ENCODE assay signal across 25 cellular contexts in the genomic region with DNA sequence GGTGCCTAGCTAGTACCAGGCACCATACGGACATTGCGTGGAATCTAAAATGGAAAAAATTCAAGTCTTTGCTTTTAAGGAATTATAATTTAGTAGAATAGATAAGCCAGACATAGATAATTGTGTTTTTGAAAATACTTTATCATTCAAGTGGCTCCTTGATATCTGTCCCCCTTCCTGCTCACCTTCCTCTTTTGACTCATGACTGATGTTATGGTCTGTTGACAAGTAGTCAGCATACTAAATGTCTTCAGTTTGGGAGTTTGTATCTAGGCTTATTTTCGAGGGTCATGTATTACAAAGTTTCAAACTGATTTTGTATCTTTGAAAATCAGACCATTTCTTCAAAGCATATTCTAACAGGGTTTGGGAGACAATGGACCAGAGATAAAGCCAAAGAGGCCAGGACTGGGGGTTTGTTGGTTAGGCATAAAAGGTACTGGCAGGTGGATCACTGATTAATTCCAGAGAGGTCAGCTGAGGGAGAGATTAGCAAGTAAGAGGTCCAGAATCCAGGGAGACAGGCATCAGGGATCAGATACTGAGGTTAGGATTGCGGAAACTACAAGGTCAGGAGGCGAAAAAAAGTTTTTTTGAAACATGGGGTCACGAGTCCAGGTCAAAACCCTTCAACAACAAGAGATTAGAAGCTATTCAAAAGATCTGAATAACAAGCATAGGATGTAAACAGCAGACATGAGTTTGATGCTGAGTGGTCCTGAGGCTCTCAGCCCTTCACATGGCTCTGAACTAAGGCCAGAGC. TPM values are rescaled to one million over a fixed set of nuclear protein-coding genes. Genes with fewer than 3 reads are reported as not detected.
DNase-seq lines count a peak whose midpoint lies in the region; ATAC-seq, FAIRE-seq and TF ChIP-seq lines count a peak whose summit lies in the region.
"Had no signal": no experiment of that assay in that cellular context is flagged by ENCODE, and none has a peak within 500 bp of the region (broad histone marks: within the 10 kb centered on the region; RNA-seq: fewer than 3 reads in every experiment).

No MANE protein-coding gene starts in this region.

- no peaks in the 10 kb centered on the region for H3K36me3 Mint-ChIP-seq in nephron progenitor cell (ENCODE audit: low read depth)
- H3K36me3 Mint-ChIP-seq in activated CD4-positive, alpha-beta T cell treated with anti-CD3 and anti-CD28 coated beads, Interleukin-2, amount 10 ng/mL, durations not matched to agents 24 days and 14 days (ENCODE audit: low read depth): no peaks in the 10 kb centered on the region
- H3K36me3 Mint-ChIP-seq: activated naive CD4-positive, alpha-beta T cell treated with anti-CD3 and anti-CD28 coated beads, Interleukin-2, amount 50 U/mL, for 24 hours; CD8-positive, alpha-beta T cell had no signal

- H3K27me3 Mint-ChIP-seq in nephron progenitor cell (ENCODE audit: low read depth, poor library complexity): no peaks in the 10 kb centered on the region
- no peaks in the 10 kb centered on the region for H3K27me3 Mint-ChIP-seq in activated CD4-positive, alpha-beta T cell treated with anti-CD3 and anti-CD28 coated beads, Interleukin-2, amount 10 ng/mL, durations not matched to agents 24 days and 14 days
- H3K27me3 Mint-ChIP-seq: activated CD4-positive, alpha-beta T cell treated with anti-CD3 and anti-CD28 coated beads for 36 hours; central memory CD8-positive, alpha-beta T cell had no signal

- peak; percentile 21 for FAIRE-seq in D721Med (lab: Jason Lieb, UNC)
- FAIRE-seq: HTR-8/SVneo had no signal

- H3K9ac ChIP-seq in OCI-LY1 (ENCODE audit: low read length): peak overlapping the region; percentile 43; the same call in 1 of the 2 replicates

- no peaks in the 10 kb centered on the region for H3F3A ChIP-seq in OCI-LY1 (ENCODE audit: insufficient read depth, low read length)

- H3K9me3 Mint-ChIP-seq in nephron progenitor cell: peaks cover 11% of the 10 kb centered on the region
- no peaks in the 10 kb centered on the region for H3K9me3 Mint-ChIP-seq in activated CD4-positive, alpha-beta T cell treated with anti-CD3 and anti-CD28 coated beads, Interleukin-2, amount 10 ng/mL, durations not matched to agents 24 days and 14 days
- H3K9me3 Mint-ChIP-seq: activated naive CD4-positive, alpha-beta T cell treated with anti-CD3 and anti-CD28 coated beads, Interleukin-2, amount 50 U/mL, for 24 hours; activated T-helper 1 cell treated with anti-CD3 and anti-CD28 coated beads, Interleukin-12 subunit alpha, Interleukin-12 subunit beta, Interleukin-2, Interleukin-4 antibody, amounts not matched to agents 30 ng/mL and 10 ng/mL and 1 ng/mL, durations not matched to agents 14 hours and 24 hours and 36 hours had no signal

- peaks cover 68% of the 10 kb centered on the region for H3K4me1 ChIP-seq in OCI-LY1 (ENCODE audit: insufficient read depth, low read length, severe bottlenecking)
- no peaks in the 10 kb centered on the region for H3K4me1 ChIP-seq in hepatocyte (ENCODE audit: insufficient read depth)
- no peaks in the 10 kb centered on the region for H3K4me1 ChIP-seq in upper lobe of left lung
- H3K4me1 ChIP-seq: ascending aorta, foreskin keratinocyte had no signal

- intact Hi-C loops in activated CD4-positive, alpha-beta T cell treated with anti-CD3 and anti-CD28 coated beads, Interleukin-2, amount 10 ng/mL, durations not matched to agents 24 days and 14 days (cut with micrococcal nuclease): no loop called here

- H3K27ac ChIP-seq in OCI-LY1 (ENCODE audit: low read depth, low read length, poor library complexity, severe bottlenecking) (peak overlapping the region; percentile 90), hepatocyte (no peak overlapping the region), upper lobe of left lung (no peak overlapping the region)
- H3K27ac ChIP-seq: ascending aorta, foreskin keratinocyte, ovary had no signal

- ATAC-seq in GM18909 (IDR thresholded peaks at IDR 0.05; ENCODE audit: poor library complexity, unreplicated experiment) (peak; percentile 33), upper lobe of left lung (ENCODE audit: low FRiP score in 2 of 2) (no peak)
- ATAC-seq: activated CD4-positive, alpha-beta T cell treated with anti-CD3 and anti-CD28 coated beads for 36 hours; CD8-positive, alpha-beta T cell; foreskin keratinocyte had no signal

- H2AFZ ChIP-seq in OCI-LY1 (ENCODE audit: low read length) (peak overlapping the region; percentile 73), hepatocyte (no peak overlapping the region)

- peak overlapping the region; percentile 47 for H3K4me3 Mint-ChIP-seq in nephron progenitor cell
- H3K4me3 Mint-ChIP-seq in activated CD4-positive, alpha-beta T cell treated with anti-CD3 and anti-CD28 coated beads, Interleukin-2, amount 10 ng/mL, durations not matched to agents 24 days and 14 days: no peak overlapping the region
- H3K4me3 Mint-ChIP-seq: activated CD4-positive, alpha-beta T cell treated with anti-CD3 and anti-CD28 coated beads for 36 hours; activated naive CD4-positive, alpha-beta T cell treated with anti-CD3 and anti-CD28 coated beads, Interleukin-2, amount 50 U/mL, for 24 hours; activated T-helper 1 cell treated with anti-CD3 and anti-CD28 coated beads, Interleukin-12 subunit alpha, Interleukin-12 subunit beta, Interleukin-2, Interleukin-4 antibody, amounts not matched to agents 30 ng/mL and 10 ng/mL and 1 ng/mL, durations not matched to agents 14 hours and 24 hours and 36 hours; CD8-positive, alpha-beta T cell; central memory CD8-positive, alpha-beta T cell had no signal

- peak overlapping the region; percentile 73 for H3K4me2 ChIP-seq in OCI-LY1 (ENCODE audit: low read length)
- H3K4me2 ChIP-seq in hepatocyte: no peak overlapping the region

- no peak for TF ChIP-seq EP300 in upper lobe of left lung (IDR thresholded peaks at IDR 0.05)

- H3K9me3 ChIP-seq in OCI-LY1 (ENCODE audit: low read length): no peaks in the 10 kb centered on the region
- no peaks in the 10 kb centered on the region for H3K9me3 ChIP-seq in hepatocyte (ENCODE audit: low read depth)
- no peaks in the 10 kb centered on the region for H3K9me3 ChIP-seq in upper lobe of left lung
- H3K9me3 ChIP-seq: ascending aorta had no signal

- H3K4me3 ChIP-seq in OCI-LY1 (ENCODE audit: low read depth, low read length, poor library complexity, severe bottlenecking) (peak overlapping the region; percentile 42), hepatocyte (no peak overlapping the region), upper lobe of left lung (no peak overlapping the region)
- H3K4me3 ChIP-seq: ascending aorta, ovary had no signal

- no peaks in the 10 kb centered on the region for H3K79me2 ChIP-seq in OCI-LY1 (ENCODE audit: insufficient read depth, low read length)
- H3K79me2 ChIP-seq in hepatocyte: no peaks in the 10 kb centered on the region

- TF ChIP-seq CTCF in D721Med (IDR thresholded peaks at IDR 0.05; ENCODE audit: insufficient read depth, missing control alignments): no peak
- TF ChIP-seq CTCF in OCI-LY1 (IDR thresholded peaks at IDR 0.05; ENCODE audit: low read length): no peak
- no peak for TF ChIP-seq CTCF in nephron progenitor cell (IDR thresholded peaks at IDR 0.05)
- no peak for TF ChIP-seq CTCF in hepatocyte (IDR thresholded peaks at IDR 0.05; ENCODE audit: poor library complexity)
- TF ChIP-seq CTCF in upper lobe of left lung (IDR thresholded peaks at IDR 0.05): no peak

- peaks cover 62% of the 10 kb centered on the region for H3K4me1 Mint-ChIP-seq in nephron progenitor cell
- H3K4me1 Mint-ChIP-seq in activated CD4-positive, alpha-beta T cell treated with anti-CD3 and anti-CD28 coated beads, Interleukin-2, amount 10 ng/mL, durations not matched to agents 24 days and 14 days: no peaks in the 10 kb centered on the region
- H3K4me1 Mint-ChIP-seq: activated CD4-positive, alpha-beta T cell treated with anti-CD3 and anti-CD28 coated beads for 36 hours; activated naive CD4-positive, alpha-beta T cell treated with anti-CD3 and anti-CD28 coated beads, Interleukin-2, amount 50 U/mL, for 24 hours; central memory CD8-positive, alpha-beta T cell had no signal

- H4K20me1 ChIP-seq in OCI-LY1 (ENCODE audit: insufficient read depth, low read length) (no peaks in the 10 kb centered on the region), hepatocyte (ENCODE audit: insufficient read depth, poor library complexity, severe bottlenecking) (no peaks in the 10 kb centered on the region)

- H3K27me3 ChIP-seq in OCI-LY1 (ENCODE audit: insufficient read depth, low read length) (no peaks in the 10 kb centered on the region), hepatocyte (no peaks in the 10 kb centered on the region), upper lobe of left lung (no peaks in the 10 kb centered on the region)
- H3K27me3 ChIP-seq: ascending aorta, foreskin keratinocyte, ovary had no signal

- WGBS in hepatocyte (ENCODE audit: low lambda C conversion rate, missing lambda C conversion rate): 75% methylated on average over 6 of the region's 6 CpGs
- 76 to 82% methylated on average over 6 of the region's 6 CpGs for WGBS in upper lobe of left lung, 2 donors

- H3K9me2 ChIP-seq in OCI-LY1 (ENCODE audit: low read depth, low read length): no peaks in the 10 kb centered on the region
- H3K9me2 ChIP-seq in hepatocyte (replicated peaks; ENCODE audit: insufficient read depth): no peaks in the 10 kb centered on the region

- H3K27ac Mint-ChIP-seq in nephron progenitor cell: peak overlapping the region; percentile 99
- H3K27ac Mint-ChIP-seq in activated CD4-positive, alpha-beta T cell treated with anti-CD3 and anti-CD28 coated beads, Interleukin-2, amount 10 ng/mL, durations not matched to agents 24 days and 14 days: no peak overlapping the region
- H3K27ac Mint-ChIP-seq: activated CD4-positive, alpha-beta T cell treated with anti-CD3 and anti-CD28 coated beads for 36 hours; activated naive CD4-positive, alpha-beta T cell treated with anti-CD3 and anti-CD28 coated beads, Interleukin-2, amount 50 U/mL, for 24 hours; activated T-helper 1 cell treated with anti-CD3 and anti-CD28 coated beads, Interleukin-12 subunit alpha, Interleukin-12 subunit beta, Interleukin-2, Interleukin-4 antibody, amounts not matched to agents 30 ng/mL and 10 ng/mL and 1 ng/mL, durations not matched to agents 14 hours and 24 hours and 36 hours; CD8-positive, alpha-beta T cell had no signal

- no peak for TF ChIP-seq POLR2A in upper lobe of left lung (IDR thresholded peaks at IDR 0.05)

- H3K36me3 ChIP-seq in OCI-LY1 (ENCODE audit: insufficient read depth, low read length): no peaks in the 10 kb centered on the region
- no peaks in the 10 kb centered on the region for H3K36me3 ChIP-seq in hepatocyte (replicated peaks; ENCODE audit: insufficient read depth, low read depth)
- H3K36me3 ChIP-seq in upper lobe of left lung: no peaks in the 10 kb centered on the region
- H3K36me3 ChIP-seq: ascending aorta, ovary had no signal

- DNase-seq in D721Med (ENCODE audit: insufficient read length, low spot score) (no peak), nephron progenitor cell (no peak), hepatocyte (ENCODE audit: low spot score) (no peak), upper lobe of left lung (no peak)
- DNase-seq in activated CD4-positive, alpha-beta T cell treated with anti-CD3 and anti-CD28 coated beads, Interleukin-2, amount 10 ng/mL, durations not matched to agents 24 days and 14 days: no peak
- DNase-seq in stimulated activated CD8-positive, alpha-beta memory T cell treated with anti-CD3 and anti-CD28 coated beads, Interleukin-4, amount 100 ng/mL, for 48 hours: no peak
- DNase-seq: activated CD4-positive, alpha-beta T cell treated with anti-CD3 and anti-CD28 coated beads for 36 hours; CD8-positive, alpha-beta T cell; erythroblast; foreskin keratinocyte; NCI-H1092 treated with DMSO at 0.1 percent for 48 hours; ovary; Right ventricle myocardium superior; stimulated activated naive CD4-positive, alpha-beta T cell; SW 1271 had no signal

RNA-seq across cellular contexts. Expression of a gene that starts 31.5 kb away (rescaled TPM):
- total RNA-seq in hepatocyte (0.57 and 0.60 TPM in 2 replicates), upper lobe of left lung (under 1 TPM in 3 of 6 donors, not detected in 3; 0.20 to 0.49 (median 0.44) TPM)
- 0.12 and 0.44 TPM in 2 replicates for polyA plus RNA-seq in hepatocyte
- total RNA-seq in activated CD4-positive, alpha-beta T cell treated with anti-CD3 and anti-CD28 coated beads, Interleukin-2, amount 10 ng/mL, durations not matched to agents 24 days and 14 days: not detected in 2 replicates
- total RNA-seq: activated CD4-positive, alpha-beta T cell treated with anti-CD3 and anti-CD28 coated beads for 36 hours; activated T-helper 1 cell treated with anti-CD3 and anti-CD28 coated beads, Interleukin-12 subunit alpha, Interleukin-12 subunit beta, Interleukin-2, Interleukin-4 antibody, amounts not matched to agents 30 ng/mL and 10 ng/mL and 1 ng/mL, durations not matched to agents 14 hours and 24 hours and 36 hours; ascending aorta; foreskin keratinocyte; LHCN-M2; myocyte; Right ventricle myocardium superior had no signal
- polyA plus RNA-seq: AG04450, foreskin keratinocyte had no signal
